In genomic region chr14:51094901-51095853, GRCh38 we compare ENCODE assay signal across 8 cellular contexts. TPM values are rescaled to one million over a fixed set of nuclear protein-coding genes. Genes with fewer than 3 reads are reported as not detected.
A peak's percentile ranks its signal among the peaks of the same experiment; 100 is the strongest.
DNase-seq lines count a peak whose midpoint lies in the region; ATAC-seq and TF ChIP-seq lines count a peak whose summit lies in the region.

TRIM9 (minus strand) TSS chr14:51095105; CDS start chr14:51094939, 166 bp downstream.

- H3K4me1 Mint-ChIP-seq in osteocyte (ENCODE audit: unreplicated experiment), result peaks cover 32% of the 10 kb centered on the region

- no peaks in the 10 kb centered on the region for H3K36me3 ChIP-seq in SU-DHL-6 (ENCODE audit: low read length)
- no peaks in the 10 kb centered on the region for H3K36me3 ChIP-seq in thoracic aorta

- no peaks in the 10 kb centered on the region for H3F3A ChIP-seq in SU-DHL-6 (ENCODE audit: insufficient read depth)

- no peaks in the 10 kb centered on the region for H4K20me1 ChIP-seq in SU-DHL-6 (ENCODE audit: low read depth, low read length)

- H3K4me2 ChIP-seq in SU-DHL-6 (ENCODE audit: low read depth, low read length, poor library complexity, severe bottlenecking), result peak within 1 kb of the TSS; percentile 78

- intact Hi-C loops in Right ventricle myocardium superior (cut with DNase I), result no loop called here

- no peaks in the 10 kb centered on the region for H3K9me3 Mint-ChIP-seq in osteocyte (ENCODE audit: unreplicated experiment)

- H3K27me3 Mint-ChIP-seq in osteocyte (ENCODE audit: unreplicated experiment), result peaks cover 22% of the 10 kb centered on the region

- peaks cover 2% of the 10 kb centered on the region for H3K36me3 Mint-ChIP-seq in osteocyte (ENCODE audit: unreplicated experiment)

- no peaks in the 10 kb centered on the region for H3K9me3 ChIP-seq in SU-DHL-6 (ENCODE audit: insufficient read depth, low read length)
- no peaks in the 10 kb centered on the region for H3K9me3 ChIP-seq in thoracic aorta

- no peak within 1 kb of the TSS for H3K27ac ChIP-seq in SU-DHL-6 (ENCODE audit: low read depth, low read length)
- peak within 1 kb of the TSS in 1 of 2 donors; percentile 34 for H3K27ac ChIP-seq in thoracic aorta

- H3K9me2 ChIP-seq in SU-DHL-6 (replicated peaks; ENCODE audit: insufficient read depth, low read length), result no peaks in the 10 kb centered on the region

- peak within 1 kb of the TSS; percentile 96 for H2AFZ ChIP-seq in SU-DHL-6 (ENCODE audit: low read depth, low read length, severe bottlenecking)

- H3K4me3 ChIP-seq in GM12864 (ENCODE audit: low read depth, low read length), result peak within 1 kb of the TSS; percentile 84
- peak within 1 kb of the TSS; percentile 77 for H3K4me3 ChIP-seq in SU-DHL-6 (ENCODE audit: insufficient read depth, low read length, poor library complexity, severe bottlenecking)
- peak within 1 kb of the TSS; percentile 72 for H3K4me3 ChIP-seq in thoracic aorta

- H3K27me3 ChIP-seq in SU-DHL-6 (ENCODE audit: low read length) (no peaks in the 10 kb centered on the region), thoracic aorta (replicated peaks; ENCODE audit: insufficient read depth) (peaks cover 7% of the 10 kb centered on the region)

- peaks cover 8 to 29% of the 10 kb centered on the region in 2 donors for H3K4me1 ChIP-seq in thoracic aorta (ENCODE audit: control insufficient read depth in 1 of 2, low read depth in 2 of 2)

- peak within 1 kb of the TSS; percentile 58 for H3K9ac ChIP-seq in SU-DHL-6 (ENCODE audit: low read length)

- TF ChIP-seq CTCF in GM12864 (IDR thresholded peaks at IDR 0.05; ENCODE audit: low read depth, low read length, missing control alignments) (no peak), SU-DHL-6 (IDR thresholded peaks at IDR 0.05; ENCODE audit: insufficient read depth, low read length, poor library complexity, severe bottlenecking) (no peak), osteocyte (IDR thresholded peaks at IDR 0.05) (no peak), thoracic aorta (IDR thresholded peaks at IDR 0.05) (no peak)

- DNase-seq in GM12864 (ENCODE audit: low read depth), result peak; percentile 91
- DNase-seq in NCI-H1105 treated with DMSO at 0.1 percent for 48 hours (lab: John Stamatoyannopoulos, UW), result peak; percentile 97
- peak; percentile 87 for DNase-seq in activated naive CD8-positive, alpha-beta T cell treated with anti-CD3 and anti-CD28 coated beads, Interleukin-2, amount 50 U/mL, for 16 hours (ENCODE audit: low read depth, low spot score)
- peak; percentile 95 for DNase-seq in Right ventricle myocardium superior
- DNase-seq in osteocyte (ENCODE audit: extremely low spot score, unreplicated experiment), result peak; percentile 98
- DNase-seq in thoracic aorta (ENCODE audit: low spot score), result peak; percentile 66

- H3K79me2 ChIP-seq in SU-DHL-6 (ENCODE audit: insufficient read depth, low read length), result no peaks in the 10 kb centered on the region

- ATAC-seq in HG02759 (IDR thresholded peaks at IDR 0.05; ENCODE audit: unreplicated experiment), result peak; percentile 99
- peak; percentile 97 for ATAC-seq in Right ventricle myocardium superior (ENCODE audit: poor library complexity)
- ATAC-seq in thoracic aorta (ENCODE audit: insufficient number of reproducible peaks, low FRiP score, low read depth), result peak; percentile 41

- peak within 1 kb of the TSS; percentile 90 for H3K27ac Mint-ChIP-seq in osteocyte (ENCODE audit: unreplicated experiment)

- peak within 1 kb of the TSS; percentile 87 for H3K4me3 Mint-ChIP-seq in osteocyte (ENCODE audit: unreplicated experiment)

RNA-seq across cellular contexts. Expression of gene TRIM9, which starts in this region (rescaled TPM):
- total RNA-seq in Right ventricle myocardium superior (0.40 TPM), osteocyte (4.4 and 4.8 TPM in 2 replicates), thoracic aorta (1 to 10 TPM in 1 of 2 donors, under 1 TPM in 1; 0.41 to 2.1 TPM)

Comparison
In these comparisons a context has a peak if more than half of its experiments do, and no peak if none do; other contexts are left out.
1. Peak in DNase-seq and ATAC-seq in Right ventricle myocardium superior; RNA of the gene not detected or under 1 TPM.
2. ATAC-seq: peak in every context shown above with its lines; median percentile 99 in HG02759; 97 in Right ventricle myocardium superior; 41 in thoracic aorta.